ENCODE assay signal across 24 cellular contexts in the genomic region with DNA sequence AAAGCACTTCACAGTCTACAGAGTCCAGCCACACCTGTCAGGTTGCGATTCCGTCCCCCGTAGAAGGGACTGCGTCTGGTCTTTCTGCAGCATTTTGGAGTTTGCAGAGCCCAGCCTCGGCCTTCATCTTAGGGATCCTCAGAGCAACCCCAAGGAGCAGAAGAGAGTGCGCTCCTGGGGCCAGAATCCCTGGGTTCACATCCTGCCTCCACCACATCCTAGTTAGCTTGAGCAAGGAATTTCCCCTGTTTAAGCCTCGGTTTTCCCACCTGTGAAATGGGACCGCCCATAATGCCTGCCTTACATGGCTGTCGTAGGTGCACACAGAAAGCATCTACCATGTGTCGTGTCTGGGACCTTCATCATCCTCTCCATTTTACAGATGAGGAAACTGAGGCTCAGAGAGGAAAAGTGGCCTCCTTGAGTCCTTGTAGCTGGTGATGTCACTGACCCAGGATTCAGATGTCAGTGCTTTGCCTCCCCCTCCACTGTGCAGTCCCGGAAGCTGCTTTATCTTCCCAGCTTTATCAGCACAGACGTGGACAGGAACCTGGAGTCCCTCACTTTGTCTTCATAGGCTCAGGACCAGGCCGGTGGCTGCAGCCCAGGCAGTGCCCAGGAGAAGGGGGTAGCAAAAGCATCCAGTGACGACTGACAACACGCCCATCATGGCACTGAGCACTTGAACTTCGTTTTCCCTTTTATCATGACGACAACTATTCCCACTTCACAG.
"Had no signal": no experiment of that assay in that cellular context is flagged by ENCODE, and none has a peak within 500 bp of the region (broad histone marks: within the 10 kb centered on the region; RNA-seq: fewer than 3 reads in every experiment).

No MANE protein-coding gene starts in this region.

- H3K4me1 ChIP-seq: gastroesophageal sphincter, sigmoid colon, upper lobe of right lung had no signal

- DNase-seq: activated B cell treated with CpG ODN at 0.5 μM for 24 hours; activated CD4-positive, alpha-beta T cell treated with anti-CD3 and anti-CD28 coated beads, Interleukin-2, amount 50 U/mL, for 1 hour; activated CD8-positive, alpha-beta T cell treated with anti-CD3 and anti-CD28 coated beads for 36 hours; activated gamma-delta T cell treated with Interleukin-2 at 50 U/mL for 16 hours; activated naive CD4-positive, alpha-beta T cell treated with anti-CD3 and anti-CD28 coated beads, Interleukin-2, amount 50 U/mL, for 16 hours; activated naive CD8-positive, alpha-beta T cell treated with anti-CD3 and anti-CD28 coated beads, Interleukin-2, amount 50 U/mL, for 24 hours; activated T-cell treated with anti-CD3 and anti-CD28 coated beads, Interleukin-2, amount 50 U/mL, for 1 hour; amygdala; central memory CD4-positive, alpha-beta T cell; effector memory CD4-positive, alpha-beta T cell; hippocampal formation; kidney; left colon; naive thymus-derived CD8-positive, alpha-beta T cell; sigmoid colon; small intestine; stimulated activated CD4-positive, alpha-beta T cell treated with anti-CD3 and anti-CD28 coated beads, Interleukin-4, amount 100 ng/mL, for 24 hours; stimulated activated naive CD8-positive, alpha-beta T cell treated with anti-CD3 and anti-CD28 coated beads, Interleukin-15, amount 100 ng/mL, for 72 hours; substantia nigra; upper lobe of right lung had no signal

- H3K27me3 ChIP-seq: sigmoid colon, upper lobe of right lung had no signal

- H3K4me3 ChIP-seq: gastroesophageal sphincter, sigmoid colon, upper lobe of right lung had no signal

- H3K36me3 ChIP-seq: gastroesophageal sphincter, neutrophil, sigmoid colon, upper lobe of right lung had no signal

- FAIRE-seq: kidney, small intestine had no signal

- ATAC-seq: activated CD8-positive, alpha-beta T cell treated with anti-CD3 and anti-CD28 coated beads for 36 hours; activated naive CD8-positive, alpha-beta T cell treated with anti-CD3 and anti-CD28 coated beads, Interleukin-2, amount 50 U/mL, for 24 hours; gastroesophageal sphincter; left colon; naive thymus-derived CD8-positive, alpha-beta T cell; SK-N-SH treated with all-trans-retinoic acid at 6 μM for 48 hours; stimulated activated memory B cell treated with anti-CD40 and anti-IgM and Interleukin-4, amounts not matched to agents 10 μg/mL and 1 μg/mL and 100 μg/mL, for 72 hours; stimulated activated naive CD8-positive, alpha-beta T cell treated with anti-CD3 and anti-CD28 coated beads, Interleukin-15, amount 100 ng/mL, for 72 hours; upper lobe of right lung had no signal

- H3K9me3 ChIP-seq: gastroesophageal sphincter, neutrophil, sigmoid colon, upper lobe of right lung had no signal

- H3K27ac ChIP-seq: gastroesophageal sphincter, neutrophil, sigmoid colon, upper lobe of right lung had no signal
